1 cellular context compared by ENCODE assay signal in genomic region chr22:31977141-31977781, GRCh38.
TF ChIP-seq lines count a peak whose summit lies in the region.

No MANE protein-coding gene starts in this region.

TF ChIP-seq in HEK293, 187 proteins besides CTCF, POLR2A, EP300 and RAD21 (continued from another document):
- no peak for TF ChIP-seq TSHZ1 (tag by site-specific recombination; IDR thresholded peaks at IDR 0.05; ENCODE audit: borderline replicate concordance)
- 0 out of 2 replicates have a peak, but pooled peaks have one; percentile 31 for TF ChIP-seq ZBTB17 (tag by site-specific recombination; IDR thresholded peaks at IDR 0.05)
- TF ChIP-seq SP7 (tag by site-specific recombination; IDR thresholded peaks at IDR 0.05), result peak; percentile 48; the same call in 1 of the 2 replicates
- TF ChIP-seq SP3 (tag by site-specific recombination; IDR thresholded peaks at IDR 0.05), result 0 out of 2 replicates have a peak, but pooled peaks have one; percentile 21
- peak; percentile 58 for TF ChIP-seq KLF8 (tag by site-specific recombination; IDR thresholded peaks at IDR 0.05)
- TF ChIP-seq ZNF660 (tag by site-specific recombination; IDR thresholded peaks at IDR 0.05), result peak; percentile 51; the same call in 1 of the 2 replicates
- no peak for TF ChIP-seq ZNF132 (tag by site-specific recombination; IDR thresholded peaks at IDR 0.05; ENCODE audit: borderline replicate concordance)
- TF ChIP-seq ZNF449 (tag by site-specific recombination; IDR thresholded peaks at IDR 0.05), result peak; percentile 49; the same call in 1 of the 2 replicates
- 0 out of 2 replicates have a peak, but pooled peaks have one; percentile 29 for TF ChIP-seq KLF9 (tag by site-specific recombination; IDR thresholded peaks at IDR 0.05; ENCODE audit: low read depth)
- TF ChIP-seq ZBTB48 (tag by site-specific recombination; IDR thresholded peaks at IDR 0.05), result peak; percentile 86
